ENCODE assay signal across 32 cellular contexts in the genomic region with DNA sequence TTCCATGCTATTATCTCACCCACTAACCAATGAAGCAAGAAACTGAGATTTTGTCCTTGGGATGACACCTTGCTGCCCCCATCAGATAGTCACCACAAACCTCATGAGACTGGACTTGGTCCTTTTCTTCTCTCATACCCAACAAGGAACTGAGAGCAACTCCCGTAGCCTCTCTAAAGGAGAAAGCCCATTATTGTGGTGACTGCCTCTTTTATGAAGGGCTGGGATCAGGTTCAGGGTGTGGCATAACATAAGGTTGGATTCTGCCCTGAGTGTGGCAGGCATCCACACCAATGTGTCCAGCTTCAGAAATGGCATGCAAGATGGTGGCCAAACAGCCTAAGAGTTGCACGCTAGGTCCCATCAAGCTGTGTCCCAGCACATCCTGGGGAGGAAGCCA. TPM values are rescaled to one million over a fixed set of nuclear protein-coding genes. Genes with fewer than 3 reads are reported as not detected.
"Had no signal": no experiment of that assay in that cellular context is flagged by ENCODE, and none has a peak within 500 bp of the region (broad histone marks: within the 10 kb centered on the region; RNA-seq: fewer than 3 reads in every experiment).

No MANE protein-coding gene starts in this region.

- H3K27ac ChIP-seq: ascending aorta, neural progenitor cell, thoracic aorta, uterus had no signal

- H3K4me3 ChIP-seq: ascending aorta, neural progenitor cell, thoracic aorta, uterus had no signal

- H3K27me3 ChIP-seq: ascending aorta, neural progenitor cell, uterus had no signal

- DNase-seq: activated CD4-positive, alpha-beta memory T cell treated with anti-CD3 and anti-CD28 coated beads for 36 hours; activated CD4-positive, alpha-beta T cell treated with anti-CD3 and anti-CD28 coated beads, Interleukin-2, amount 10 ng/mL, durations not matched to agents 24 days and 14 days; activated CD4-positive, CD25-positive, alpha-beta regulatory T cell treated with anti-CD3 and anti-CD28 coated beads, Interleukin-2, amount 50 U/mL, for 72 hours; activated CD8-positive, alpha-beta memory T cell treated with anti-CD3 and anti-CD28 coated beads, Interleukin-2, amount 50 U/mL, for 4 hours; activated gamma-delta T cell; activated naive CD4-positive, alpha-beta T cell treated with anti-CD3 and anti-CD28 coated beads, Interleukin-2, amount 10 ng/mL, durations not matched to agents 7 days and 5 days; activated naive CD8-positive, alpha-beta T cell treated with anti-CD3 and anti-CD28 coated beads, Interleukin-2, amount 10 ng/mL, durations not matched to agents 7 days and 5 days; activated T-cell treated with anti-CD3 and anti-CD28 coated beads, Interleukin-2, amount 50 U/mL, for 1 hour; caudate nucleus; cortex of kidney; effector memory CD8-positive, alpha-beta T cell; head of caudate nucleus; hippocampal formation; left cardiac atrium; natural killer cell; occipital lobe; right cardiac atrium; stimulated activated CD4-positive, alpha-beta T cell treated with anti-CD3 and anti-CD28 coated beads, Interleukin-4, amount 100 ng/mL, for 1 hour; T1000; trophoblast cell; uterus had no signal

- H3K9me3 ChIP-seq: ascending aorta, thoracic aorta, uterus had no signal

- H3K36me3 ChIP-seq: ascending aorta, neural progenitor cell, thoracic aorta, uterus had no signal

- H3K4me1 ChIP-seq: ascending aorta, neural progenitor cell, uterus had no signal

- ATAC-seq: effector memory CD8-positive, alpha-beta T cell; left cardiac atrium; natural killer cell; right cardiac atrium; stimulated activated effector memory CD8-positive, alpha-beta T cell treated with anti-CD3 and anti-CD28 coated beads, Interleukin-12 subunit alpha, Interleukin-12 subunit beta, amount 100 ng/mL, for 72 hours had no signal

RNA-seq across cellular contexts. Expression of a gene that starts 1.3 kb away (rescaled TPM):
- total RNA-seq: activated CD4-positive, alpha-beta memory T cell treated with anti-CD3 and anti-CD28 coated beads for 36 hours; activated CD4-positive, alpha-beta T cell treated with anti-CD3 and anti-CD28 coated beads, Interleukin-2, amount 10 ng/mL, durations not matched to agents 24 days and 14 days; activated CD8-positive, alpha-beta memory T cell treated with anti-CD3 and anti-CD28 coated beads for 36 hours; activated naive CD8-positive, alpha-beta T cell treated with anti-CD3 and anti-CD28 coated beads, Interleukin-2, amount 10 ng/mL, durations not matched to agents 7 days and 5 days; ascending aorta; chondrocyte; fibroblast of lung; fibroblast of villous mesenchyme; left cardiac atrium; lower leg skin; natural killer cell; occipital lobe; pulmonary artery endothelial cell; right cardiac atrium; subcutaneous adipose tissue; thoracic aorta; uterus had no signal

RNA-seq across cellular contexts. Expression of a gene that starts 5.0 kb away (rescaled TPM):
- total RNA-seq: activated CD4-positive, alpha-beta memory T cell treated with anti-CD3 and anti-CD28 coated beads for 36 hours; activated CD4-positive, alpha-beta T cell treated with anti-CD3 and anti-CD28 coated beads, Interleukin-2, amount 10 ng/mL, durations not matched to agents 24 days and 14 days; activated CD8-positive, alpha-beta memory T cell treated with anti-CD3 and anti-CD28 coated beads for 36 hours; activated naive CD8-positive, alpha-beta T cell treated with anti-CD3 and anti-CD28 coated beads, Interleukin-2, amount 10 ng/mL, durations not matched to agents 7 days and 5 days; ascending aorta; chondrocyte; fibroblast of lung; fibroblast of villous mesenchyme; left cardiac atrium; lower leg skin; occipital lobe; right cardiac atrium; subcutaneous adipose tissue; thoracic aorta; uterus had no signal
